Comparison of ENCODE assay signal across 9 cellular contexts in genomic region chr12:44317651-44318126, GRCh38.
DNase-seq lines count a peak whose midpoint lies in the region; ATAC-seq and TF ChIP-seq lines count a peak whose summit lies in the region.
"Had no signal": no experiment of that assay in that cellular context is flagged by ENCODE, and none has a peak within 500 bp of the region (broad histone marks: within the 10 kb centered on the region; RNA-seq: fewer than 3 reads in every experiment).

No MANE protein-coding gene starts in this region.

- TF ChIP-seq CTCF in cardiac muscle cell (IDR thresholded peaks at IDR 0.05; ENCODE audit: low read depth, low read length) = peak; percentile 49
- peak; percentile 71 for TF ChIP-seq CTCF in HFFc6 (IDR thresholded peaks at IDR 0.05)
- TF ChIP-seq CTCF in body of pancreas (IDR thresholded peaks at IDR 0.05) = peak in 2 of 7 experiments; percentile 17 to 18

- TF ChIP-seq POLR2A in body of pancreas (IDR thresholded peaks at IDR 0.05) = no peak

- 0 out of 2 replicates have a peak, but pooled peaks cover 3% of the 10 kb centered on the region for H3K9me3 Mint-ChIP-seq in HFFc6
- H3K9me3 Mint-ChIP-seq in activated naive CD8-positive, alpha-beta T cell treated with anti-CD3 and anti-CD28 coated beads, Interleukin-2, amount 50 U/mL, for 24 hours = no peaks in the 10 kb centered on the region
- H3K9me3 Mint-ChIP-seq: dendritic cell treated with granulocyte-macrophage colony-stimulating factor and Interleukin-4, amounts not matched to agents 40 ng/mL and 50 ng/mL, for 4 days had no signal

- H3K4me1 ChIP-seq in cardiac muscle cell (ENCODE audit: low read depth) = no peaks in the 10 kb centered on the region
- no peaks in the 10 kb centered on the region for H3K4me1 ChIP-seq in body of pancreas

- peaks cover 12% of the 10 kb centered on the region for H3K4me1 Mint-ChIP-seq in HFFc6 (ENCODE audit: low read depth)
- no peaks in the 10 kb centered on the region for H3K4me1 Mint-ChIP-seq in activated naive CD8-positive, alpha-beta T cell treated with anti-CD3 and anti-CD28 coated beads, Interleukin-2, amount 50 U/mL, for 24 hours

- H3K27ac Mint-ChIP-seq in HFFc6 = no peak overlapping the region
- no peak overlapping the region for H3K27ac Mint-ChIP-seq in activated naive CD8-positive, alpha-beta T cell treated with anti-CD3 and anti-CD28 coated beads, Interleukin-2, amount 50 U/mL, for 24 hours
- H3K27ac Mint-ChIP-seq: dendritic cell treated with granulocyte-macrophage colony-stimulating factor and Interleukin-4, amounts not matched to agents 40 ng/mL and 50 ng/mL, for 4 days had no signal

- no peak overlapping the region for H3K4me3 Mint-ChIP-seq in HFFc6
- no peak overlapping the region for H3K4me3 Mint-ChIP-seq in activated naive CD8-positive, alpha-beta T cell treated with anti-CD3 and anti-CD28 coated beads, Interleukin-2, amount 50 U/mL, for 24 hours
- H3K4me3 Mint-ChIP-seq: dendritic cell treated with granulocyte-macrophage colony-stimulating factor and Interleukin-4, amounts not matched to agents 40 ng/mL and 50 ng/mL, for 4 days had no signal

- no peaks in the 10 kb centered on the region; the same call in 1 of the 2 replicates for H3K36me3 Mint-ChIP-seq in HFFc6 (ENCODE audit: low read depth)
- no peaks in the 10 kb centered on the region for H3K36me3 Mint-ChIP-seq in activated naive CD8-positive, alpha-beta T cell treated with anti-CD3 and anti-CD28 coated beads, Interleukin-2, amount 50 U/mL, for 24 hours (ENCODE audit: low read depth)

- 69 to 82% methylated on average over 3 to 7 of the region's 7 CpGs for WGBS in body of pancreas, 2 donors

- ATAC-seq in left ventricle myocardium superior (no peak), body of pancreas (no peak)
- peak; percentile 73 for ATAC-seq in activated naive CD8-positive, alpha-beta T cell treated with anti-CD3 and anti-CD28 coated beads, Interleukin-2, amount 50 U/mL, for 24 hours

- H3K4me3 ChIP-seq in cardiac muscle cell (no peak overlapping the region), body of pancreas (no peak overlapping the region)

- H3K9me3 ChIP-seq in cardiac muscle cell (ENCODE audit: low read depth) (no peaks in the 10 kb centered on the region), body of pancreas (no peaks in the 10 kb centered on the region)

- DNase-seq in cardiac muscle cell (ENCODE audit: low read depth in 1 of 2, low spot score in 1 of 2) = peak; percentile 43 to 49
- DNase-seq in left ventricle myocardium superior = no peak
- DNase-seq in HFFc6 = peak; percentile 35
- peak; percentile 59 for DNase-seq in NAMALWA (ENCODE audit: low spot score)
- DNase-seq in activated naive CD8-positive, alpha-beta T cell treated with anti-CD3 and anti-CD28 coated beads, Interleukin-2, amount 50 U/mL, for 24 hours = no peak
- peak; percentile 14 for DNase-seq in myocyte (ENCODE audit: low read depth)
- no peak for DNase-seq in body of pancreas
- no peak for DNase-seq in globus pallidus (ENCODE audit: low spot score)

- H3K27me3 ChIP-seq in cardiac muscle cell = no peaks in the 10 kb centered on the region
- H3K27me3 ChIP-seq in body of pancreas = no peaks in the 10 kb centered on the region

- H3K36me3 ChIP-seq in cardiac muscle cell (no peaks in the 10 kb centered on the region), body of pancreas (replicated peaks in 1 of 2; ENCODE audit: insufficient read depth in 1 of 2, low read depth in 2 of 2) (no peaks in the 10 kb centered on the region)

- no peaks in the 10 kb centered on the region; the same call in 1 of the 2 replicates for H3K27me3 Mint-ChIP-seq in HFFc6 (ENCODE audit: insufficient read depth)
- H3K27me3 Mint-ChIP-seq in activated naive CD8-positive, alpha-beta T cell treated with anti-CD3 and anti-CD28 coated beads, Interleukin-2, amount 50 U/mL, for 24 hours = no peaks in the 10 kb centered on the region
- H3K27me3 Mint-ChIP-seq: dendritic cell treated with granulocyte-macrophage colony-stimulating factor and Interleukin-4, amounts not matched to agents 40 ng/mL and 50 ng/mL, for 4 days had no signal

- H3K27ac ChIP-seq in cardiac muscle cell (no peak overlapping the region), body of pancreas (no peak overlapping the region)

- intact Hi-C loops in left ventricle myocardium superior (cut with micrococcal nuclease) (no loop called here), body of pancreas (cut with DNase I) (no loop called here)

Comparison
In these comparisons a context has a peak if more than half of its experiments do, and no peak if none do; other contexts are left out.
1. DNase-seq: peak in cardiac muscle cell (2 of 2), HFFc6 (single experiment), NAMALWA (single experiment) and myocyte (single experiment); none in left ventricle myocardium superior (single experiment), activated naive CD8-positive, alpha-beta T cell treated with anti-CD3 and anti-CD28 coated beads, Interleukin-2, amount 50 U/mL, for 24 hours (single experiment), body of pancreas (0 of 4) and globus pallidus (single experiment).